ENCODE assay signal across 9 cellular contexts in the genomic region with DNA sequence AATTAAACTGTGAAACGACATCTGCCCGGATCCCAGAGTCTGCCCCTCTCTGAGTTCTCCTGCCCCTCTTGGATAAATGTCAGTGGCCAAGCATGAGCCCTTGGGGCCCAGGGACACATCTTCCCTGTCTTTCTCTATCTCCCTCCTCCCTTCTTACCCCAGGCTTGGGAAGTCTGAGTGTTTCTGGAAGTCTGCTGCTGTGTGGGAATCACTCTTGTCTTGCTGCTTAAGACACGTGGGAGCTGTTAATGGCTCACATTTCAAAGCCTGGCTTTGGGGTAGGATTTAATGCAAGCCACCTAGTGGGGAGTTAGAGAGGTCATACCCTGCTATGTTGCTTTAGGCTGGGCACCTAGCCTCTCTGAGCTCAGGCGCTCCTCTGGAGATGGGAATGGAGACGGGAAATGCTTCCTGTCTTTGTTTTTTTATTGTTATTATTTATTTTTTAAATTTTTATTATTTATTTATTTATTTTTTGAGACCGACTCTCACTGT.
A peak's percentile ranks its signal among the peaks of the same experiment; 100 is the strongest.
DNase-seq lines count a peak whose midpoint lies in the region; ATAC-seq, FAIRE-seq and TF ChIP-seq lines count a peak whose summit lies in the region.
"Had no signal": no experiment of that assay in that cellular context is flagged by ENCODE, and none has a peak within 500 bp of the region (broad histone marks: within the 10 kb centered on the region; RNA-seq: fewer than 3 reads in every experiment).

No MANE protein-coding gene starts in this region.

- no peaks in the 10 kb centered on the region for H3K36me3 Mint-ChIP-seq in stimulated activated memory B cell treated with anti-CD40 and anti-IgM and Interleukin-4, amounts not matched to agents 10 μg/mL and 1 μg/mL and 100 μg/mL, for 72 hours
- H3K36me3 Mint-ChIP-seq: activated naive CD4-positive, alpha-beta T cell treated with anti-CD3 and anti-CD28 coated beads, Interleukin-2, amount 50 U/mL, for 72 hours had no signal

- H3K4me1 ChIP-seq in NT2/D1 (ENCODE audit: insufficient read depth, insufficient read length): peaks cover 36% of the 10 kb centered on the region

- no peaks in the 10 kb centered on the region for H3K9me3 ChIP-seq in NT2/D1 (ENCODE audit: insufficient read depth, low read length)

- H3K9ac ChIP-seq in NT2/D1 (ENCODE audit: insufficient read length, low read depth): no peak overlapping the region

- peaks cover 27% of the 10 kb centered on the region for H3K27me3 ChIP-seq in NT2/D1 (ENCODE audit: insufficient read depth, insufficient read length)
- peaks cover 2% of the 10 kb centered on the region for H3K27me3 ChIP-seq in bronchial epithelial cell (ENCODE audit: control insufficient read depth, insufficient read depth, low read length)

- H3K4me3 ChIP-seq in NT2/D1 (ENCODE audit: insufficient read length, low read depth): no peak overlapping the region
- no peak overlapping the region for H3K4me3 ChIP-seq in bronchial epithelial cell (ENCODE audit: low read depth, low read length)

- TF ChIP-seq POLR2A in H54 (IDR thresholded peaks at IDR 0.05; ENCODE audit: low read depth, low read length): no peak

- no peak for ATAC-seq in stimulated activated memory B cell treated with anti-CD40 and anti-IgM and Interleukin-4, amounts not matched to agents 10 μg/mL and 1 μg/mL and 100 μg/mL, for 72 hours
- ATAC-seq in GM18502 (IDR thresholded peaks at IDR 0.05; ENCODE audit: poor library complexity, unreplicated experiment): no peak
- no peak for ATAC-seq in HG03442 (IDR thresholded peaks at IDR 0.05; ENCODE audit: unreplicated experiment)

- FAIRE-seq in H54 (lab: Jason Lieb, UNC) (no peak), bronchial epithelial cell (lab: Jason Lieb, UNC) (no peak)

- peak; percentile 54 for TF ChIP-seq CTCF in bronchial epithelial cell (IDR thresholded peaks at IDR 0.05; ENCODE audit: insufficient read depth, low read length, severe bottlenecking)

- peaks cover 24% of the 10 kb centered on the region for H3K4me1 Mint-ChIP-seq in stimulated activated memory B cell treated with anti-CD40 and anti-IgM and Interleukin-4, amounts not matched to agents 10 μg/mL and 1 μg/mL and 100 μg/mL, for 72 hours

- no peak overlapping the region for H3K4me3 Mint-ChIP-seq in stimulated activated memory B cell treated with anti-CD40 and anti-IgM and Interleukin-4, amounts not matched to agents 10 μg/mL and 1 μg/mL and 100 μg/mL, for 72 hours

- H3K36me3 ChIP-seq in NT2/D1 (ENCODE audit: insufficient read depth, insufficient read length, low read length): no peaks in the 10 kb centered on the region
- no peaks in the 10 kb centered on the region for H3K36me3 ChIP-seq in bronchial epithelial cell (ENCODE audit: control insufficient read depth, insufficient read depth, low read length)

- peaks cover 85% of the 10 kb centered on the region for H3K27me3 Mint-ChIP-seq in stimulated activated memory B cell treated with anti-CD40 and anti-IgM and Interleukin-4, amounts not matched to agents 10 μg/mL and 1 μg/mL and 100 μg/mL, for 72 hours

- peak; percentile 93 for DNase-seq in DMS 273 (lab: John Stamatoyannopoulos, UW; ENCODE audit: unreplicated experiment)
- peak; percentile 80 for DNase-seq in H54 (ENCODE audit: insufficient read length, low spot score)
- peak; percentile 92 for DNase-seq in NT2/D1 (ENCODE audit: low read depth, low spot score)
- DNase-seq in bronchial epithelial cell (ENCODE audit: low read depth): peak; percentile 65
- peak; percentile 16 to 59 for DNase-seq in lung microvascular endothelial cell (ENCODE audit: low read depth in 2 of 2)

- no peaks in the 10 kb centered on the region for H3K9me3 Mint-ChIP-seq in stimulated activated memory B cell treated with anti-CD40 and anti-IgM and Interleukin-4, amounts not matched to agents 10 μg/mL and 1 μg/mL and 100 μg/mL, for 72 hours
- H3K9me3 Mint-ChIP-seq: activated naive CD4-positive, alpha-beta T cell treated with anti-CD3 and anti-CD28 coated beads, Interleukin-2, amount 50 U/mL, for 72 hours had no signal

- H3K27ac Mint-ChIP-seq in stimulated activated memory B cell treated with anti-CD40 and anti-IgM and Interleukin-4, amounts not matched to agents 10 μg/mL and 1 μg/mL and 100 μg/mL, for 72 hours: no peak overlapping the region
- H3K27ac Mint-ChIP-seq: activated naive CD4-positive, alpha-beta T cell treated with anti-CD3 and anti-CD28 coated beads, Interleukin-2, amount 50 U/mL, for 72 hours had no signal

Comparison
In these comparisons a context has a peak if more than half of its experiments do, and no peak if none do; other contexts are left out.
1. DNase-seq: peak in every context shown above with its lines; median percentile 93 in DMS 273; 92 in NT2/D1; 80 in H54; 65 in bronchial epithelial cell; 38 in lung microvascular endothelial cell.